29 cellular contexts compared by ENCODE assay signal in genomic region chr3:68148471-68148870, GRCh38.
"Had no signal": no experiment of that assay in that cellular context is flagged by ENCODE, and none has a peak within 500 bp of the region (broad histone marks: within the 10 kb centered on the region; RNA-seq: fewer than 3 reads in every experiment).

No MANE protein-coding gene starts in this region.

- H3K36me3 ChIP-seq: SJCRH30 had no signal

- DNase-seq: Kasumi-1, MM.1S, MV-4-11, NCI-H1092, NCI-H1105, NCI-H1417 treated with DMSO at 0.1 percent for 48 hours, NCI-H1694, NCI-H187, NCI-H1930, NCI-H2029 treated with DMSO at 0.1 percent for 48 hours, NCI-H2081 treated with DMSO at 0.1 percent for 48 hours, NCI-H2107, NCI-H2171, NCI-H226, NCI-H446 treated with DMSO at 0.1 percent for 48 hours, NCI-H510A, NCI-H524, NCI-H526, NCI-H774, PC-9, SHP77, SIG-M5, SJCRH30, T-cell, T-helper 17 cell had no signal

- H3K4me1 ChIP-seq: SJCRH30 had no signal

- H3K27me3 ChIP-seq: SJCRH30 had no signal

- H3K9me3 ChIP-seq: SJCRH30 had no signal

- ATAC-seq: Panc1, Right ventricle myocardium inferior, SK-N-SH treated with all-trans-retinoic acid at 6 μM for 48 hours, T-cell, T-helper 17 cell had no signal

- H3K4me3 ChIP-seq: PC-9, SJCRH30, SK-N-MC had no signal
